In genomic region chr1:116134178-116134773, GRCh38 we compare ENCODE assay signal across 13 cellular contexts. TPM values are rescaled to one million over a fixed set of nuclear protein-coding genes. Genes with fewer than 3 reads are reported as not detected.
A peak's percentile ranks its signal among the peaks of the same experiment; 100 is the strongest.
DNase-seq lines count a peak whose midpoint lies in the region; ATAC-seq, FAIRE-seq and TF ChIP-seq lines count a peak whose summit lies in the region.
"Had no signal": no experiment of that assay in that cellular context is flagged by ENCODE, and none has a peak within 500 bp of the region (broad histone marks: within the 10 kb centered on the region; RNA-seq: fewer than 3 reads in every experiment).

No MANE protein-coding gene starts in this region.

- TF ChIP-seq EP300 in K562 (IDR thresholded peaks at IDR 0.05; ENCODE audit: low read length) = no peak

- no peaks in the 10 kb centered on the region for H3K36me3 ChIP-seq in K562 (ENCODE audit: control insufficient read depth, insufficient read depth, low read length)
- H3K36me3 ChIP-seq in osteoblast (ENCODE audit: insufficient read depth, low read length) = no peaks in the 10 kb centered on the region

- peak; percentile 76 for FAIRE-seq in K562 (lab: Jason Lieb, UNC)

- in situ Hi-C loops in K562 (cut with MboI) = loop anchor here (5.0 kb wide), 1 partner anchor 363 kb away; no protein-coding TSS in a partner anchor

- H3K4me1 ChIP-seq in K562 (replicated peaks in 1 of 2; ENCODE audit: control insufficient read depth in 2 of 2, insufficient read depth in 2 of 2, low read length in 2 of 2) = peaks cover 6 to 8% of the 10 kb centered on the region in 2 experiments; a peak in 3 of 5 replicates
- no peaks in the 10 kb centered on the region for H3K4me1 ChIP-seq in osteoblast (ENCODE audit: insufficient read depth, low read length)

- H3K9me1 ChIP-seq in K562 (ENCODE audit: control insufficient read depth, insufficient read depth, low read length) = peaks cover 2% of the 10 kb centered on the region

- WGBS in K562 (ENCODE audit: insufficient coverage, low coverage, missing lambda C conversion rate) = 0% methylated on average over 5 of the region's 5 CpGs

- no peaks in the 10 kb centered on the region for H3K79me2 ChIP-seq in K562 (ENCODE audit: control insufficient read depth, insufficient read depth, low read length)
- H3K79me2 ChIP-seq in osteoblast (ENCODE audit: insufficient read depth, low read length) = no peaks in the 10 kb centered on the region

- ATAC-seq in K562 (peak; percentile 37; the same call in 2 of the 3 replicates), HG03045 (IDR thresholded peaks at IDR 0.05; ENCODE audit: unreplicated experiment) (no peak), GM21737 (IDR thresholded peaks at IDR 0.05; ENCODE audit: unreplicated experiment) (no peak)
- ATAC-seq: stimulated activated memory B cell treated with anti-CD40 and anti-IgM and Interleukin-4, amounts not matched to agents 10 μg/mL and 1 μg/mL and 100 μg/mL, for 72 hours had no signal

- peaks cover 5 to 8% of the 10 kb centered on the region in 2 experiments; a peak in 4 of 5 replicates for H3K27me3 ChIP-seq in K562 (ENCODE audit: control insufficient read depth in 2 of 2, insufficient read depth in 2 of 2, low read length in 2 of 2)
- H3K27me3 ChIP-seq in osteoblast (ENCODE audit: insufficient read depth, low read length) = peaks cover 5% of the 10 kb centered on the region

- no peak for TF ChIP-seq POLR2A in K562 (conservative IDR thresholded peaks at IDR 0.05)

- intact Hi-C loops in K562 (cut with micrococcal nuclease) = loop anchor here (10.0 kb wide), 1 partner anchor 461 kb away; no protein-coding TSS in a partner anchor

- TF ChIP-seq CTCF in K562 (IDR thresholded peaks at IDR 0.05 in 2 of 3, conservative IDR thresholded peaks at IDR 0.05 in 1 of 3; ENCODE audit: insufficient read depth in 2 of 3, low read depth in 1 of 3, low read length in 3 of 3) (peak; percentile 46 to 61 (median 52)), osteoblast (IDR thresholded peaks at IDR 0.05; ENCODE audit: extremely low read depth, low read depth, low read length) (peak; percentile 29)

- H3K4me3 ChIP-seq in K562 (no peak overlapping the region), osteoblast (ENCODE audit: insufficient read depth, low read length) (no peak overlapping the region)

- CTCF ChIA-PET in K562 (lab: Yijun Ruan, JAX; ENCODE audit: low intra/inter-chr PET ratio) = interaction anchor here (0.6 kb wide), 1 partner anchor 609 kb away, joined by 4 read pairs; no protein-coding TSS in a partner anchor

- H3K9me3 ChIP-seq in K562 (replicated peaks; ENCODE audit: control insufficient read depth, insufficient read depth, low read depth, low read length) = no peaks in the 10 kb centered on the region
- no peaks in the 10 kb centered on the region for H3K9me3 ChIP-seq in osteoblast (ENCODE audit: low read depth, low read length)

- POLR2A ChIA-PET in K562 (lab: Yijun Ruan, JAX) = no interaction called here

- DNase-seq in NCI-H748 (lab: John Stamatoyannopoulos, UW; ENCODE audit: unreplicated experiment) (peak; percentile 12), NCI-H748 treated with DMSO at 0.1 percent for 48 hours (lab: John Stamatoyannopoulos, UW) (no peak), LoVo (ENCODE audit: low spot score) (peak; percentile 11), K562 (ENCODE audit: extremely low read depth in 1 of 4, low spot score in 3 of 4) (peak in 2 of 4 experiments; percentile 37), osteoblast (ENCODE audit: insufficient read length, low spot score, missing footprints) (no peak), NCI-H510A treated with DMSO at 0.1 percent for 48 hours (lab: John Stamatoyannopoulos, UW) (no peak)
- DNase-seq: activated CD4-positive, CD25-positive, alpha-beta regulatory T cell; activated naive CD4-positive, alpha-beta T cell; dermis blood vessel endothelial cell had no signal

- no TSS peak for BruUV-seq in K562 (replicated peaks; lab: Mats Ljungman, UMichigan)

- H3K27ac ChIP-seq in K562 (ENCODE audit: extremely low read depth, low read depth, low read length) (no peak overlapping the region), osteoblast (ENCODE audit: low read depth, low read length) (no peak overlapping the region)

- no peaks in the 10 kb centered on the region for H4K20me1 ChIP-seq in K562 (replicated peaks; ENCODE audit: control insufficient read depth, insufficient read depth, low read length)
- no peaks in the 10 kb centered on the region for H4K20me1 ChIP-seq in osteoblast (ENCODE audit: insufficient read depth, low read length)

- H3K9ac ChIP-seq in K562 (ENCODE audit: insufficient read depth in 1 of 2, low read depth in 2 of 2, low read length in 2 of 2) = no peak overlapping the region

- H3K4me2 ChIP-seq in K562 (ENCODE audit: insufficient read depth, low read length) (no peak overlapping the region), osteoblast (ENCODE audit: insufficient read depth, low read length) (no peak overlapping the region)

- peak; percentile 15 to 57; a peak in 2 of 4 replicates for TF ChIP-seq RAD21 in K562 (CRISPR knock-in tag; conservative IDR thresholded peaks at IDR 0.05 in 1 of 2, IDR thresholded peaks at IDR 0.05 in 1 of 2)

- no peak overlapping the region for H2AFZ ChIP-seq in K562 (ENCODE audit: low read depth, low read length)
- no peak overlapping the region for H2AFZ ChIP-seq in osteoblast (ENCODE audit: low read length)

TF ChIP-seq in K562, 482 proteins besides CTCF, POLR2A, EP300 and RAD21:
- no peak for TF ChIP-seq FOXK1 (CRISPR knock-in tag; IDR thresholded peaks at IDR 0.05; ENCODE audit: borderline replicate concordance)
- peak; percentile 58 to 60; a peak in 2 of 4 replicates for TF ChIP-seq FOXK2 (conservative IDR thresholded peaks at IDR 0.05 in 1 of 2, IDR thresholded peaks at IDR 0.05 in 1 of 2; ENCODE audit: low read depth in 2 of 2)
TF ChIP-seq in K562: peak in this region for 1.

RNA-seq across cellular contexts. Expression of gene MAB21L3, which starts 23.1 kb away (rescaled TPM):
- not detected in 2 replicates for total RNA-seq in K562 (2011; cell fraction: chromatin; rRNA removed; ENCODE audit: low replicate concordance)
- total RNA-seq in K562 (2011; cell fraction: nucleolus; rRNA removed) = not detected in 2 replicates
- total RNA-seq in K562 (2011; cell fraction: nucleoplasm; rRNA removed) = not detected in 2 replicates
- total RNA-seq in K562 (2014; rRNA removed) (not detected in 2 replicates), K562 (2014; rRNA removed; fragmentation: Illumina TruSeq; extraction: Trizol) (not detected in 2 replicates), K562 (2015; rRNA removed; fragmentation: Illumina TruSeq; extraction: Trizol) (not detected in 2 replicates), K562 (2021) (not detected in 2 replicates), osteoblast (0.29 and 0.36 TPM in 2 replicates)
- polyA plus RNA-seq in K562 (2011; rRNA removed) (not detected in 2 replicates), K562 (2014; fragmentation: Illumina TruSeq; extraction: Trizol) (not detected in 2 replicates), K562 (2014; fragmentation: Nextera tagmentation; extraction: Ambion mirVana) (not detected), K562 (2014; rRNA removed) (not detected in 2 replicates)
- polyA plus RNA-seq in K562 (2011; cell fraction: cytosol; rRNA removed) = not detected in 2 replicates
- not detected in 2 replicates for polyA plus RNA-seq in K562 (2011; cell fraction: nucleus; rRNA removed)
- 0.12 TPM in 1 of 2 replicates, not detected in the other for polyA plus RNA-seq in K562 (2012)
- not detected in 2 replicates for polyA minus RNA-seq in K562 (2011; rRNA and poly(A)+ RNA removed)
- polyA minus RNA-seq in K562 (2011; cell fraction: cytosol; rRNA and poly(A)+ RNA removed) = not detected in 2 replicates
- not detected in 2 replicates for polyA minus RNA-seq in K562 (2011; cell fraction: nucleus; rRNA and poly(A)+ RNA removed)
- total RNA-seq: NCI-H460 had no signal

Comparison
In these comparisons a context has a peak if more than half of its experiments do, and no peak if none do; other contexts are left out.
1. DNase-seq: peak in NCI-H748 (single experiment) and LoVo (single experiment); none in NCI-H748 treated with DMSO at 0.1 percent for 48 hours (single experiment), osteoblast (single experiment) and NCI-H510A treated with DMSO at 0.1 percent for 48 hours (single experiment).